In genomic region chr19:16070366-16070990, GRCh38 we compare ENCODE assay signal across 8 cellular contexts. TPM values are rescaled to one million over a fixed set of nuclear protein-coding genes. Genes with fewer than 3 reads are reported as not detected.
A peak's percentile ranks its signal among the peaks of the same experiment; 100 is the strongest.
DNase-seq lines count a peak whose midpoint lies in the region; ATAC-seq and TF ChIP-seq lines count a peak whose summit lies in the region.

No MANE protein-coding gene starts in this region.

- no peaks in the 10 kb centered on the region for H3K36me3 Mint-ChIP-seq in stimulated activated naive B cell treated with anti-CD40 and anti-IgM and Interleukin-4, amounts not matched to agents 10 μg/mL and 1 μg/mL and 100 μg/mL, for 72 hours

- H3K27me3 ChIP-seq in lung (ENCODE audit: control insufficient read depth, insufficient read depth) (no peaks in the 10 kb centered on the region), HAP-1 (ENCODE audit: low read depth) (no peaks in the 10 kb centered on the region)

- H3K4me3 ChIP-seq in lung (no peak overlapping the region), HAP-1 (no peak overlapping the region)

- H3K4me1 Mint-ChIP-seq in stimulated activated naive B cell treated with anti-CD40 and anti-IgM and Interleukin-4, amounts not matched to agents 10 μg/mL and 1 μg/mL and 100 μg/mL, for 72 hours = peaks cover 19 to 27% of the 10 kb centered on the region in 2 donors

- ATAC-seq in GM21786 (IDR thresholded peaks at IDR 0.05; ENCODE audit: unreplicated experiment) = peak; percentile 62
- ATAC-seq in lung (ENCODE audit: insufficient read depth, low FRiP score) = peak; percentile 84
- ATAC-seq in stimulated activated naive B cell treated with anti-CD40 and anti-IgM and Interleukin-4, amounts not matched to agents 10 μg/mL and 1 μg/mL and 100 μg/mL, for 72 hours (replicated peaks) = peak; percentile 92 to 97

- no peaks in the 10 kb centered on the region for H3K9me3 ChIP-seq in lung (ENCODE audit: control insufficient read depth in 2 of 2, insufficient read depth in 1 of 2, low read length in 1 of 2)
- H3K9me3 ChIP-seq in HAP-1 = no peaks in the 10 kb centered on the region

- peak overlapping the region in 1 of 2 donors; percentile 68 for H3K4me3 Mint-ChIP-seq in stimulated activated naive B cell treated with anti-CD40 and anti-IgM and Interleukin-4, amounts not matched to agents 10 μg/mL and 1 μg/mL and 100 μg/mL, for 72 hours

- TF ChIP-seq CTCF in lung (IDR thresholded peaks at IDR 0.05; ENCODE audit: control extremely low read depth, extremely low read depth) = no peak

- in situ Hi-C loops in HAP-1 (cut with MboI; ENCODE audit: low sequenced_read_pairs) = no loop called here

- peak; percentile 70 to 93 (median 80) for DNase-seq in T-helper 1 cell
- peak; percentile 41 for DNase-seq in activated naive CD8-positive, alpha-beta T cell treated with anti-CD3 and anti-CD28 coated beads, Interleukin-2, amount 50 U/mL, for 16 hours (ENCODE audit: low read depth, low spot score)
- DNase-seq in lung (ENCODE audit: low spot score) = peak; percentile 88
- DNase-seq in stimulated activated naive B cell treated with anti-CD40 and anti-IgM and Interleukin-4, amounts not matched to agents 10 μg/mL and 1 μg/mL and 100 μg/mL, for 72 hours = peak; percentile 79
- no peak for DNase-seq in HuH-7.5 (ENCODE audit: low spot score)
- DNase-seq in NCI-H187 treated with DMSO at 0.1 percent for 48 hours (lab: John Stamatoyannopoulos, UW) = no peak
- DNase-seq in HAP-1 (ENCODE audit: low spot score in 2 of 2) = no peak

- H3K4me1 ChIP-seq in lung (ENCODE audit: control insufficient read depth in 2 of 2, insufficient read depth in 2 of 2, low read length in 2 of 2) (peaks cover 0 to 18% of the 10 kb centered on the region in 2 donors), HAP-1 (no peaks in the 10 kb centered on the region)

- H3K9me3 Mint-ChIP-seq in stimulated activated naive B cell treated with anti-CD40 and anti-IgM and Interleukin-4, amounts not matched to agents 10 μg/mL and 1 μg/mL and 100 μg/mL, for 72 hours = no peaks in the 10 kb centered on the region

- H3K36me3 ChIP-seq in lung (ENCODE audit: control insufficient read depth in 2 of 2, insufficient read depth in 2 of 2, low read length in 2 of 2) (no peaks in the 10 kb centered on the region), HAP-1 (replicated peaks) (no peaks in the 10 kb centered on the region)

- H3K27ac ChIP-seq in lung (ENCODE audit: low read depth in 1 of 2, low read length in 1 of 2) = peak overlapping the region in 1 of 2 donors; percentile 91

- 11 to 19% methylated on average over 16 of the region's 16 CpGs for WGBS in lung, 2 donors

- no peaks in the 10 kb centered on the region for H3K27me3 Mint-ChIP-seq in stimulated activated naive B cell treated with anti-CD40 and anti-IgM and Interleukin-4, amounts not matched to agents 10 μg/mL and 1 μg/mL and 100 μg/mL, for 72 hours

- no peak overlapping the region for H3K27ac Mint-ChIP-seq in stimulated activated naive B cell treated with anti-CD40 and anti-IgM and Interleukin-4, amounts not matched to agents 10 μg/mL and 1 μg/mL and 100 μg/mL, for 72 hours

RNA-seq across cellular contexts. Expression of gene TPM4, which starts 5.8 kb away (rescaled TPM):
- total RNA-seq in lung = 100 to 1,000 TPM; 382 to 385 TPM
- 100 to 1,000 TPM; 274 to 438 TPM for polyA plus RNA-seq in lung

RNA-seq across cellular contexts. Expression of gene RAB8A, which starts 41.2 kb away (rescaled TPM):
- 10 to 100 TPM; 69.3 to 71.4 TPM for total RNA-seq in lung
- polyA plus RNA-seq in lung = 10 to 100 TPM; 32.2 to 51.4 TPM

Comparison
In these comparisons a context has a peak if more than half of its experiments do, and no peak if none do; other contexts are left out.
1. DNase-seq: peak in T-helper 1 cell (5 of 5), activated naive CD8-positive, alpha-beta T cell treated with anti-CD3 and anti-CD28 coated beads, Interleukin-2, amount 50 U/mL, for 16 hours (single experiment), lung (single experiment) and stimulated activated naive B cell treated with anti-CD40 and anti-IgM and Interleukin-4, amounts not matched to agents 10 μg/mL and 1 μg/mL and 100 μg/mL, for 72 hours (single experiment); none in HuH-7.5 (single experiment), NCI-H187 treated with DMSO at 0.1 percent for 48 hours (single experiment) and HAP-1 (0 of 2).
2. Peak in every context shown above with its lines, with median percentiles within 50 percentile points of each other: ATAC-seq.